10 cellular contexts compared by ENCODE assay signal in genomic region chr2:230869691-230870543, GRCh38. TPM values are rescaled to one million over a fixed set of nuclear protein-coding genes. Genes with fewer than 3 reads are reported as not detected.
DNase-seq lines count a peak whose midpoint lies in the region; ATAC-seq, FAIRE-seq and TF ChIP-seq lines count a peak whose summit lies in the region.
"Had no signal": no experiment of that assay in that cellular context is flagged by ENCODE, and none has a peak within 500 bp of the region (broad histone marks: within the 10 kb centered on the region; RNA-seq: fewer than 3 reads in every experiment).

No MANE protein-coding gene starts in this region.

- peaks cover 3% of the 10 kb centered on the region for H3K27me3 ChIP-seq in Loucy (ENCODE audit: insufficient read depth, low read length, poor library complexity, severe bottlenecking)
- H3K27me3 ChIP-seq: brain microvascular endothelial cell had no signal

- H3K79me2 ChIP-seq in Loucy (ENCODE audit: insufficient read depth, low read length): peaks cover 92% of the 10 kb centered on the region

- H3K27ac Mint-ChIP-seq in endothelial cell (ENCODE audit: unreplicated experiment): peak overlapping the region; percentile 31
- H3K27ac Mint-ChIP-seq in osteocyte (ENCODE audit: unreplicated experiment): no peak overlapping the region
- H3K27ac Mint-ChIP-seq in activated CD4-positive, alpha-beta T cell treated with anti-CD3 and anti-CD28 coated beads, Interleukin-2, amount 10 ng/mL, durations not matched to agents 7 days and 5 days: no peak overlapping the region

- H3K4me1 ChIP-seq in Loucy (ENCODE audit: insufficient read depth, low read length, poor library complexity, severe bottlenecking): peaks cover 49% of the 10 kb centered on the region

- DNase-seq in GF-D8 (lab: John Stamatoyannopoulos, UW): peak; percentile 20
- no peak for DNase-seq in endothelial cell (ENCODE audit: low spot score)
- DNase-seq in osteocyte (ENCODE audit: extremely low spot score, unreplicated experiment): peak; percentile 72
- no peak for DNase-seq in NCI-H2196 (lab: John Stamatoyannopoulos, UW; ENCODE audit: unreplicated experiment)
- DNase-seq in frontal cortex (ENCODE audit: low spot score in 2 of 2): no peak
- DNase-seq in activated CD4-positive, alpha-beta T cell treated with anti-CD3 and anti-CD28 coated beads, Interleukin-2, amount 10 ng/mL, durations not matched to agents 7 days and 5 days: no peak
- DNase-seq: brain microvascular endothelial cell, COR-L47 had no signal

- H3K9me2 ChIP-seq in Loucy (replicated peaks; ENCODE audit: low read depth, low read length): no peaks in the 10 kb centered on the region

- H3K9ac ChIP-seq in Loucy (ENCODE audit: low read depth, low read length, poor library complexity, severe bottlenecking): peak overlapping the region; percentile 20

- CTCF ChIA-PET in activated CD4-positive, alpha-beta T cell treated with anti-CD3 and anti-CD28 coated beads, Interleukin-2, amount 10 ng/mL, durations not matched to agents 7 days and 5 days (lab: Charles Lee): interaction anchor here (0.6 to 0.8 kb wide), 2 partner anchors 8 to 12 kb away, joined by 3 read pairs; no protein-coding TSS in a partner anchor

- TF ChIP-seq CTCF in Loucy (conservative IDR thresholded peaks at IDR 0.05; ENCODE audit: low read length) (no peak), endothelial cell (IDR thresholded peaks at IDR 0.05; ENCODE audit: unreplicated experiment) (no peak), osteocyte (IDR thresholded peaks at IDR 0.05) (no peak)

- POLR2A ChIA-PET in activated CD4-positive, alpha-beta T cell treated with anti-CD3 and anti-CD28 coated beads, Interleukin-2, amount 10 ng/mL, durations not matched to agents 7 days and 5 days (lab: Charles Lee): no interaction called here

- peak overlapping the region; percentile 95 for H3K4me2 ChIP-seq in Loucy (ENCODE audit: low read depth, low read length, poor library complexity, severe bottlenecking)

- H3K27me3 Mint-ChIP-seq in endothelial cell (ENCODE audit: unreplicated experiment) (peaks cover 15% of the 10 kb centered on the region), osteocyte (ENCODE audit: unreplicated experiment) (no peaks in the 10 kb centered on the region)
- H3K27me3 Mint-ChIP-seq in activated CD4-positive, alpha-beta T cell treated with anti-CD3 and anti-CD28 coated beads, Interleukin-2, amount 10 ng/mL, durations not matched to agents 7 days and 5 days: no peaks in the 10 kb centered on the region

- H3K36me3 Mint-ChIP-seq in endothelial cell (ENCODE audit: low read depth, unreplicated experiment): no peaks in the 10 kb centered on the region
- peaks cover 12% of the 10 kb centered on the region for H3K36me3 Mint-ChIP-seq in osteocyte (ENCODE audit: unreplicated experiment)
- no peaks in the 10 kb centered on the region for H3K36me3 Mint-ChIP-seq in activated CD4-positive, alpha-beta T cell treated with anti-CD3 and anti-CD28 coated beads, Interleukin-2, amount 10 ng/mL, durations not matched to agents 7 days and 5 days (ENCODE audit: low read depth)

- no peak for FAIRE-seq in frontal cortex (lab: Jason Lieb, UNC)

- H3K4me1 Mint-ChIP-seq in endothelial cell (ENCODE audit: unreplicated experiment) (peaks cover 52% of the 10 kb centered on the region), osteocyte (ENCODE audit: unreplicated experiment) (peaks cover 56% of the 10 kb centered on the region)
- peaks cover 42% of the 10 kb centered on the region for H3K4me1 Mint-ChIP-seq in activated CD4-positive, alpha-beta T cell treated with anti-CD3 and anti-CD28 coated beads, Interleukin-2, amount 10 ng/mL, durations not matched to agents 7 days and 5 days

- ATAC-seq in HG02852 (IDR thresholded peaks at IDR 0.05; ENCODE audit: unreplicated experiment): no peak

- no peak overlapping the region for H2AFZ ChIP-seq in Loucy (ENCODE audit: low read length)

- peaks cover 15% of the 10 kb centered on the region; the same call in 1 of the 2 replicates for H3K36me3 ChIP-seq in Loucy (ENCODE audit: insufficient read depth, low read length)
- H3K36me3 ChIP-seq: brain microvascular endothelial cell had no signal

- H3K9me3 Mint-ChIP-seq in endothelial cell (ENCODE audit: unreplicated experiment): no peaks in the 10 kb centered on the region
- no peaks in the 10 kb centered on the region for H3K9me3 Mint-ChIP-seq in osteocyte (ENCODE audit: unreplicated experiment)
- H3K9me3 Mint-ChIP-seq in activated CD4-positive, alpha-beta T cell treated with anti-CD3 and anti-CD28 coated beads, Interleukin-2, amount 10 ng/mL, durations not matched to agents 7 days and 5 days: no peaks in the 10 kb centered on the region

- 0 out of 2 replicates have a peak, but pooled peaks cover 8% of the 10 kb centered on the region for H3F3A ChIP-seq in Loucy (ENCODE audit: low read depth)

- H3K4me3 Mint-ChIP-seq in endothelial cell (ENCODE audit: unreplicated experiment) (no peak overlapping the region), osteocyte (ENCODE audit: unreplicated experiment) (peak overlapping the region; percentile 44)
- H3K4me3 Mint-ChIP-seq in activated CD4-positive, alpha-beta T cell treated with anti-CD3 and anti-CD28 coated beads, Interleukin-2, amount 10 ng/mL, durations not matched to agents 7 days and 5 days: no peak overlapping the region

- H3K4me3 ChIP-seq in Loucy (ENCODE audit: low read length, poor library complexity, severe bottlenecking): peak overlapping the region; percentile 35

- H4K20me1 ChIP-seq in Loucy (ENCODE audit: insufficient read depth, low read length, poor library complexity, severe bottlenecking): peaks cover 46% of the 10 kb centered on the region

- H3K9me3 ChIP-seq in Loucy (ENCODE audit: insufficient read depth, low read depth, low read length): no peaks in the 10 kb centered on the region

RNA-seq across cellular contexts. Expression of gene ITM2C, which starts 5.2 kb away (rescaled TPM):
- 279 TPM for total RNA-seq in endothelial cell (ENCODE audit: unreplicated experiment)
- total RNA-seq in osteocyte: 503 and 526 TPM in 2 replicates
- total RNA-seq in frontal cortex: 110 TPM
- total RNA-seq in activated CD4-positive, alpha-beta T cell treated with anti-CD3 and anti-CD28 coated beads, Interleukin-2, amount 10 ng/mL, durations not matched to agents 7 days and 5 days: 10 to 100 TPM; 29.4 to 30.4 TPM

RNA-seq across cellular contexts. Expression of gene GPR55, which starts 55.1 kb away (rescaled TPM):
- 0.28 TPM for total RNA-seq in endothelial cell (ENCODE audit: unreplicated experiment)
- total RNA-seq in osteocyte: not detected in 2 replicates
- not detected for total RNA-seq in frontal cortex
- 1 to 10 TPM; 9.2 to 9.4 TPM for total RNA-seq in activated CD4-positive, alpha-beta T cell treated with anti-CD3 and anti-CD28 coated beads, Interleukin-2, amount 10 ng/mL, durations not matched to agents 7 days and 5 days

Comparison
In these comparisons a context has a peak if more than half of its experiments do, and no peak if none do; other contexts are left out.
1. DNase-seq: peak in GF-D8 (single experiment) and osteocyte (single experiment); none in endothelial cell (single experiment), NCI-H2196 (single experiment), frontal cortex (0 of 2) and activated CD4-positive, alpha-beta T cell treated with anti-CD3 and anti-CD28 coated beads, Interleukin-2, amount 10 ng/mL, durations not matched to agents 7 days and 5 days (single experiment).